In genomic region chr1:87104945-87105344, GRCh38 we compare ENCODE assay signal across 28 cellular contexts.
DNase-seq lines count a peak whose midpoint lies in the region; ATAC-seq and TF ChIP-seq lines count a peak whose summit lies in the region.
"Had no signal": no experiment of that assay in that cellular context is flagged by ENCODE, and none has a peak within 500 bp of the region (broad histone marks: within the 10 kb centered on the region; RNA-seq: fewer than 3 reads in every experiment).

No MANE protein-coding gene starts in this region.

- H3K27ac ChIP-seq in SK-N-SH (ENCODE audit: low read depth in 2 of 2, low read length in 1 of 2): no peak overlapping the region
- H3K27ac ChIP-seq: 22Rv1, BLaER1, SK-N-MC had no signal

- H3F3A ChIP-seq in SK-N-SH (replicated peaks; ENCODE audit: insufficient read depth): no peaks in the 10 kb centered on the region

- TF ChIP-seq CTCF in SK-N-SH (IDR thresholded peaks at IDR 0.05) (no peak), LNCaP clone FGC (IDR thresholded peaks at IDR 0.05; ENCODE audit: control insufficient read depth, extremely low read depth, insufficient read depth) (no peak), omental fat pad (IDR thresholded peaks at IDR 0.05) (no peak)

- TF ChIP-seq EP300 in SK-N-SH (IDR thresholded peaks at IDR 0.05; ENCODE audit: borderline replicate concordance in 1 of 2, low read depth in 1 of 2, low read length in 1 of 2): no peak

- DNase-seq in SK-N-SH (no peak), LNCaP clone FGC (ENCODE audit: low read depth) (peak; percentile 22), adipocyte (ENCODE audit: low read depth) (peak; percentile 13), omental fat pad (ENCODE audit: low spot score) (no peak)
- DNase-seq: CD4-positive, alpha-beta T cell; COR-L47; DMS79; EL; GDM1; IMR-90; KG1; NCI-H1048; NCI-H1417; NCI-H1694; NCI-H2029 treated with DMSO at 0.1 percent for 48 hours; NCI-H446 treated with DMSO at 0.1 percent for 48 hours; NCI-H526; NCI-H82; NK-92 treated with Interleukin-12 subunit alpha and Interleukin-12 subunit beta, amount 100 ng/mL, for 24 hours; SIG-M5 had no signal

- no peak overlapping the region for H2AFZ ChIP-seq in SK-N-SH (ENCODE audit: low read depth)

- CTCF ChIA-PET in SK-N-SH (lab: Yijun Ruan, JAX): interaction anchor here (1.4 kb wide), 1 partner anchor 271 kb away, joined by 3 read pairs; no protein-coding TSS in a partner anchor

- no peak for TF ChIP-seq RAD21 in SK-N-SH (IDR thresholded peaks at IDR 0.05; ENCODE audit: low read length)

- no peak for ATAC-seq in SK-N-SH treated with all-trans-retinoic acid at 6 μM for 48 hours
- peak; percentile 78 for ATAC-seq in omental fat pad (ENCODE audit: low FRiP score)
- no peak for ATAC-seq in HG03139 (IDR thresholded peaks at IDR 0.05; ENCODE audit: unreplicated experiment)
- ATAC-seq in HG02623 (IDR thresholded peaks at IDR 0.05; ENCODE audit: unreplicated experiment): no peak
- no peak for ATAC-seq in GM18511 (IDR thresholded peaks at IDR 0.05; ENCODE audit: unreplicated experiment)
- ATAC-seq: Panc1 had no signal

- no peak overlapping the region for H3K9ac ChIP-seq in SK-N-SH
- H3K9ac ChIP-seq in adipocyte (ENCODE audit: low read length): no peak overlapping the region
- H3K9ac ChIP-seq: BLaER1 had no signal

- no peaks in the 10 kb centered on the region for H3K9me2 ChIP-seq in SK-N-SH

- no peaks in the 10 kb centered on the region for H4K20me1 ChIP-seq in SK-N-SH (ENCODE audit: insufficient read depth)
- H4K20me1 ChIP-seq: BLaER1 had no signal

- H3K36me3 ChIP-seq in SK-N-SH (replicated peaks in 1 of 2; ENCODE audit: control insufficient read depth in 1 of 2, insufficient read depth in 2 of 2, low read length in 1 of 2) (no peaks in the 10 kb centered on the region), adipocyte (ENCODE audit: control insufficient read depth, insufficient read depth, low read length, severe bottlenecking) (no peaks in the 10 kb centered on the region)

- H3K4me1 ChIP-seq in SK-N-SH (ENCODE audit: control insufficient read depth in 1 of 2, insufficient read depth in 2 of 2, low read depth in 1 of 2, low read length in 1 of 2) (no peaks in the 10 kb centered on the region; a peak in 2 of 4 replicates), adipocyte (ENCODE audit: control insufficient read depth, insufficient read depth, low read length) (peaks cover 32% of the 10 kb centered on the region)
- H3K4me1 ChIP-seq: BLaER1 had no signal

- H3K9me3 ChIP-seq in SK-N-SH (no peaks in the 10 kb centered on the region), adipocyte (ENCODE audit: control insufficient read depth, low read length) (no peaks in the 10 kb centered on the region)

- H3K27me3 ChIP-seq in SK-N-SH (ENCODE audit: insufficient read depth): no peaks in the 10 kb centered on the region
- no peaks in the 10 kb centered on the region for H3K27me3 ChIP-seq in adipocyte (replicated peaks; ENCODE audit: control insufficient read depth, insufficient read depth, low read length)
- H3K27me3 ChIP-seq: BLaER1 had no signal

- H3K4me3 ChIP-seq in SK-N-SH (ENCODE audit: low read depth in 2 of 2, low read length in 1 of 2) (no peak overlapping the region), LNCaP clone FGC (ENCODE audit: low read depth, low read length) (no peak overlapping the region), adipocyte (ENCODE audit: low read length) (no peak overlapping the region)
- H3K4me3 ChIP-seq: BLaER1, SK-N-MC had no signal

- no peaks in the 10 kb centered on the region for H3K79me2 ChIP-seq in SK-N-SH (ENCODE audit: insufficient read depth)

- no peak overlapping the region for H3K4me2 ChIP-seq in SK-N-SH
- H3K4me2 ChIP-seq: BLaER1 had no signal

- POLR2A ChIA-PET in SK-N-SH (lab: Yijun Ruan, JAX): no interaction called here

TF ChIP-seq in SK-N-SH treated with all-trans-retinoic acid at 6 μM for 48 hours, 23 proteins besides CTCF, POLR2A, EP300 and RAD21:
- TF ChIP-seq ISL1 (CRISPR knock-in tag; IDR thresholded peaks at IDR 0.05): peak; percentile 43
- TF ChIP-seq, protein P1, sequence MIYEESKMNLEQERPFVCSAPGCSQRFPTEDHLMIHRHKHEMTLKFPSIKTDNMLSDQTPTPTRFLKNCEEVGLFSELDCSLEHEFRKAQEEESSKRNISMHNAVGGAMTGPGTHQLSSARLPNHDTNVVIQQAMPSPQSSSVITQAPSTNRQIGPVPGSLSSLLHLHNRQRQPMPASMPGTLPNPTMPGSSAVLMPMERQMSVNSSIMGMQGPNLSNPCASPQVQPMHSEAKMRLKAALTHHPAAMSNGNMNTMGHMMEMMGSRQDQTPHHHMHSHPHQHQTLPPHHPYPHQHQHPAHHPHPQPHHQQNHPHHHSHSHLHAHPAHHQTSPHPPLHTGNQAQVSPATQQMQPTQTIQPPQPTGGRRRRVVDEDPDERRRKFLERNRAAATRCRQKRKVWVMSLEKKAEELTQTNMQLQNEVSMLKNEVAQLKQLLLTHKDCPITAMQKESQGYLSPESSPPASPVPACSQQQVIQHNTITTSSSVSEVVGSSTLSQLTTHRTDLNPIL (CRISPR knock-in tag; IDR thresholded peaks at IDR 0.05; ENCODE audit: low read depth): no peak

TF ChIP-seq in SK-N-SH, 30 proteins besides CTCF, POLR2A, EP300 and RAD21:
- TF ChIP-seq RFX5 (IDR thresholded peaks at IDR 0.05; ENCODE audit: low read length): no peak
- TF ChIP-seq REST (IDR thresholded peaks at IDR 0.05; ENCODE audit: low read depth, low read length): no peak
- no peak for TF ChIP-seq TEAD4 (IDR thresholded peaks at IDR 0.05; ENCODE audit: borderline replicate concordance, insufficient read depth)
- TF ChIP-seq GABPA (IDR thresholded peaks at IDR 0.05; ENCODE audit: low read depth): no peak
- TF ChIP-seq EZH2phosphoT487 (IDR thresholded peaks at IDR 0.05; ENCODE audit: borderline replicate concordance, low read depth): no peak
- no peak for TF ChIP-seq MXI1 (IDR thresholded peaks at IDR 0.05; ENCODE audit: low read depth, low read length)
- TF ChIP-seq RXRA (IDR thresholded peaks at IDR 0.05; ENCODE audit: borderline replicate concordance, low read depth): no peak

Comparison
In these comparisons a context has a peak if more than half of its experiments do, and no peak if none do; other contexts are left out.
1. DNase-seq: peak in LNCaP clone FGC (single experiment) and adipocyte (single experiment); none in SK-N-SH (single experiment) and omental fat pad (single experiment).